ENCODE assay signal across 20 cellular contexts in genomic region chr15:81948751-81949150, GRCh38.
DNase-seq lines count a peak whose midpoint lies in the region; ATAC-seq and TF ChIP-seq lines count a peak whose summit lies in the region.
"Had no signal": no experiment of that assay in that cellular context is flagged by ENCODE, and none has a peak within 500 bp of the region (broad histone marks: within the 10 kb centered on the region; RNA-seq: fewer than 3 reads in every experiment).

No MANE protein-coding gene starts in this region.

- no peaks in the 10 kb centered on the region for H3K36me3 ChIP-seq in MM.1S (replicated peaks; ENCODE audit: insufficient read depth, low read length)
- H3K36me3 ChIP-seq: left ventricle myocardium inferior, WERI-Rb-1 had no signal

- in situ Hi-C loops in ACHN (cut with HindIII; ENCODE audit: low pct_ligation_motif_present, low pct_unique_long_range_greater_than_20kb, low sequenced_read_pairs): no loop called here

- H3K9me3 Mint-ChIP-seq in WTC11: peaks cover 4% of the 10 kb centered on the region; the same call in 1 of the 2 replicates
- H3K9me3 Mint-ChIP-seq: T-cell had no signal

- no peak overlapping the region for H3K27ac Mint-ChIP-seq in WTC11
- H3K27ac Mint-ChIP-seq: CD4-positive, alpha-beta memory T cell; T-cell had no signal

- H3K9me3 ChIP-seq in MM.1S (replicated peaks; ENCODE audit: insufficient read depth, low read length): no peaks in the 10 kb centered on the region
- H3K9me3 ChIP-seq: left ventricle myocardium inferior had no signal

- peaks cover 16% of the 10 kb centered on the region for H3K4me1 Mint-ChIP-seq in WTC11
- H3K4me1 Mint-ChIP-seq: CD4-positive, alpha-beta memory T cell; T-cell had no signal

- no peak overlapping the region for H3K4me3 Mint-ChIP-seq in WTC11
- H3K4me3 Mint-ChIP-seq: T-cell had no signal

- H3K36me3 Mint-ChIP-seq in WTC11: peaks cover 3% of the 10 kb centered on the region
- H3K36me3 Mint-ChIP-seq: CD4-positive, alpha-beta memory T cell; T-cell had no signal

- POLR2A ChIA-PET in WTC11 (lab: Charles Lee): no interaction called here

- ATAC-seq in WTC11: no peak
- ATAC-seq: esophagus mucosa, T-cell had no signal

- no peak overlapping the region for H3K9ac ChIP-seq in MM.1S (ENCODE audit: low read length)
- H3K9ac ChIP-seq: KMS-11 had no signal

- H3K4me2 ChIP-seq in MM.1S (ENCODE audit: low read depth, low read length): no peak overlapping the region; the same call in 1 of the 2 replicates
- H3K4me2 ChIP-seq: KMS-11 had no signal

- H3K27me3 Mint-ChIP-seq in WTC11 (ENCODE audit: low read depth): no peaks in the 10 kb centered on the region

- peak overlapping the region; percentile 20; the same call in 1 of the 2 replicates for H3K27ac ChIP-seq in MM.1S (ENCODE audit: low read length)
- H3K27ac ChIP-seq: KMS-11, left ventricle myocardium inferior, WERI-Rb-1 had no signal

- TF ChIP-seq CTCF in MM.1S (IDR thresholded peaks at IDR 0.05; ENCODE audit: low read length): no peak
- no peak for TF ChIP-seq CTCF in WTC11 (IDR thresholded peaks at IDR 0.05)

- H2AFZ ChIP-seq in MM.1S (ENCODE audit: low read length): peak overlapping the region; percentile 46; the same call in 1 of the 2 replicates

- H3F3A ChIP-seq in MM.1S (ENCODE audit: insufficient read depth, low read length): 0 out of 2 replicates have a peak, but pooled peaks cover 4% of the 10 kb centered on the region

- no peaks in the 10 kb centered on the region for H4K20me1 ChIP-seq in MM.1S (ENCODE audit: insufficient read depth, low read length)

- H3K27me3 ChIP-seq in MM.1S (replicated peaks; ENCODE audit: insufficient read depth, low read length): no peaks in the 10 kb centered on the region

- DNase-seq in stimulated activated CD4-positive, alpha-beta T cell treated with anti-CD3 and anti-CD28 coated beads, Interleukin-15, amount 100 ng/mL, for 24 hours: peak; percentile 7
- DNase-seq in stimulated activated CD4-positive, alpha-beta T cell treated with anti-CD3 and anti-CD28 coated beads, Interleukin-4, amount 100 ng/mL, for 1 hour: no peak
- peak; percentile 84 for DNase-seq in MM.1S
- DNase-seq in RPMI8226: peak; percentile 69
- DNase-seq in NCI-H1694 (lab: John Stamatoyannopoulos, UW): no peak
- no peak for DNase-seq in WTC11 (ENCODE audit: low spot score)
- no peak for DNase-seq in activated effector memory CD4-positive, alpha-beta T cell treated with anti-CD3 and anti-CD28 coated beads, Interleukin-2, amount 50 U/mL, for 16 hours
- no peak for DNase-seq in ACHN
- DNase-seq: amniotic stem cell; caudate nucleus; CD4-positive, alpha-beta memory T cell; DND-41; left ventricle myocardium inferior; NCI-H1694 treated with DMSO at 0.1 percent for 48 hours; NCI-H2227 treated with DMSO at 0.1 percent for 48 hours; stimulated activated naive CD4-positive, alpha-beta T cell treated with Interleukin-2 at 50 U/mL for 16 hours; T-cell; WERI-Rb-1 had no signal

- H3K4me1 ChIP-seq in MM.1S (ENCODE audit: low read length): peaks cover 6% of the 10 kb centered on the region

- CTCF ChIA-PET in WTC11 (lab: Charles Lee): interaction anchor here (0.9 kb wide), 1 partner anchor 538 kb away, joined by 3 read pairs; no protein-coding TSS in a partner anchor

- H3K4me3 ChIP-seq in MM.1S (ENCODE audit: low read length): no peak overlapping the region
- H3K4me3 ChIP-seq: left ventricle myocardium inferior had no signal

- no peaks in the 10 kb centered on the region for H3K9me2 ChIP-seq in MM.1S (replicated peaks; ENCODE audit: insufficient read depth, low read length)

- no peaks in the 10 kb centered on the region for H3K79me2 ChIP-seq in MM.1S (ENCODE audit: low read length)

TF ChIP-seq in WTC11, 78 proteins besides CTCF, POLR2A, EP300 and RAD21:
- TF ChIP-seq TEAD4 (CRISPR knock-in tag; IDR thresholded peaks at IDR 0.05) (no peak), HMGA2 (CRISPR knock-in tag; IDR thresholded peaks at IDR 0.05) (no peak), ARID4B (CRISPR knock-in tag; IDR thresholded peaks at IDR 0.05; ENCODE audit: borderline replicate concordance) (no peak), GRHL2 (CRISPR knock-in tag; IDR thresholded peaks at IDR 0.05; ENCODE audit: insufficient replicate concordance, severe bottlenecking) (no peak), ZNF138 (CRISPR knock-in tag; conservative IDR thresholded peaks at IDR 0.05) (no peak), ZNF263 (CRISPR knock-in tag; IDR thresholded peaks at IDR 0.05; ENCODE audit: low read depth) (no peak), ESRRA (CRISPR knock-in tag; IDR thresholded peaks at IDR 0.05; ENCODE audit: borderline replicate concordance) (no peak)

Comparison
In these comparisons a context has a peak if more than half of its experiments do, and no peak if none do; other contexts are left out.
1. DNase-seq: peak in stimulated activated CD4-positive, alpha-beta T cell treated with anti-CD3 and anti-CD28 coated beads, Interleukin-15, amount 100 ng/mL, for 24 hours (single experiment), MM.1S (single experiment) and RPMI8226 (single experiment); none in stimulated activated CD4-positive, alpha-beta T cell treated with anti-CD3 and anti-CD28 coated beads, Interleukin-4, amount 100 ng/mL, for 1 hour (single experiment), NCI-H1694 (single experiment), WTC11 (single experiment), activated effector memory CD4-positive, alpha-beta T cell treated with anti-CD3 and anti-CD28 coated beads, Interleukin-2, amount 50 U/mL, for 16 hours (single experiment) and ACHN (single experiment).